ENCODE assay signal across 1 cellular context in the genomic region with DNA sequence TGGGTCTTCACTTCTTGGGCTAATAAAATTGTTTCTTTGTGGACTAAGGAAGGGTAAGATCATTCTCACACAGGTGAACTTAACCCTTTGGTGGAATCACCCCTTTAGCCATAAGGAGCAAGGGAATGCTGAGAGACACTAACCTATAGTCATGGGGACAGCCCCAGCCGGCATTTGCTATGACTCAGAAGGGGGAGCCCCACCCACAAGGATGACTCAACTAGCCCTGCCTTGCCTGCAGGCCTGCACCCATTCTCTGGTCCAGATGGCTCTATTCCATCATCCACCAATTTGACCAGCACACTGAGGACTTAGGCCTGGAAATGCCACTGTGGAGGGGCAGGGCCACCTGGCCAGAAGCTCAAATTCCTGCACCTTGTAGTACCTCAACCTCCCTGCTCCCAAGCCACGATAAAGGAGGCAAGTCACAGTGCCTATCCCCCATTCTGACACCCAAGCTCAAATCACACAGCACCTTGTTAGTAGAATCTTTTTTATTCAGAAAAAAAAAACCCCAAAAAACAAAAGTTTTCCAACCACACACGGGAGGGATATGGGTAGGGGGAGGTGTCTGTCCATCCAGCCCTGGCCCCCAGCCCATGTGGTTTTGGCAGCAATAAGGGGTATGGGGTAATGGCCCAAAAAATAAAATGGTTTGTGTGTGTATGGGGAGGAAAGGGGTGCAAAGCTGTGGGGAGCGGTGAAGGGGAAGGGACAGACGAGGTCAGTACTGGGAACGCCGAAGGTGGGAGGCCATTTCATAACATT.
TF ChIP-seq lines count a peak whose summit lies in the region.

No MANE protein-coding gene starts in this region.

TF ChIP-seq in K562, 482 proteins besides CTCF, POLR2A, EP300 and RAD21 (continued from another document):
- TF ChIP-seq ZNF407 (IDR thresholded peaks at IDR 0.05; ENCODE audit: low read depth): no peak
- TF ChIP-seq ZNF395 (CRISPR knock-in tag; IDR thresholded peaks at IDR 0.05): no peak
- TF ChIP-seq, protein P1, sequence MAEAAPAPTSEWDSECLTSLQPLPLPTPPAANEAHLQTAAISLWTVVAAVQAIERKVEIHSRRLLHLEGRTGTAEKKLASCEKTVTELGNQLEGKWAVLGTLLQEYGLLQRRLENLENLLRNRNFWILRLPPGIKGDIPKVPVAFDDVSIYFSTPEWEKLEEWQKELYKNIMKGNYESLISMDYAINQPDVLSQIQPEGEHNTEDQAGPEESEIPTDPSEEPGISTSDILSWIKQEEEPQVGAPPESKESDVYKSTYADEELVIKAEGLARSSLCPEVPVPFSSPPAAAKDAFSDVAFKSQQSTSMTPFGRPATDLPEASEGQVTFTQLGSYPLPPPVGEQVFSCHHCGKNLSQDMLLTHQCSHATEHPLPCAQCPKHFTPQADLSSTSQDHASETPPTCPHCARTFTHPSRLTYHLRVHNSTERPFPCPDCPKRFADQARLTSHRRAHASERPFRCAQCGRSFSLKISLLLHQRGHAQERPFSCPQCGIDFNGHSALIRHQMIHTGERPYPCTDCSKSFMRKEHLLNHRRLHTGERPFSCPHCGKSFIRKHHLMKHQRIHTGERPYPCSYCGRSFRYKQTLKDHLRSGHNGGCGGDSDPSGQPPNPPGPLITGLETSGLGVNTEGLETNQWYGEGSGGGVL (CRISPR knock-in tag; IDR thresholded peaks at IDR 0.05): no peak
